28 cellular contexts compared by ENCODE assay signal in the genomic region with DNA sequence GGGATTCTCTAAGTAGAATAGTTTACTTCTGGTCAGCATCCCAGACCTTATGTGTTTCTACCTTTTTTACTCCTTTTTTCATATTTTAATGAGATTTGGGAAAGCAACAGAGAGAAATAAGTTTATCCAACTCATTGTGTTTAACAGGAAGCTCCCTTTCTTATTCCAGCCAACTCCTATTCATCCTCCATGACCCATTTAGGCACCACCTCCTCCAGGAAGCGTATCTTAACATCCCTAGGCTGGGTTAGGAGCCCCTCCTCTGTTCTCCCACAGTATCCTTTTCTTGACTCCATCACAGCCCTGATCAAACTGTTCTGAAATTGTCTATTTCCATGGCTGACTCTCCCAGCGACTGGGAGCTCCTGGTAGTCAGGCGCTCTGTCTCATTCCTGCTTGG.
"Had no signal": no experiment of that assay in that cellular context is flagged by ENCODE, and none has a peak within 500 bp of the region (broad histone marks: within the 10 kb centered on the region; RNA-seq: fewer than 3 reads in every experiment).

No MANE protein-coding gene starts in this region.

- H3K27ac ChIP-seq: neural progenitor cell, ovary, parathyroid adenoma, psoas muscle, right lobe of liver, skin epidermis, spleen, thoracic aorta, thyroid gland, tibial nerve, upper lobe of left lung, vagina had no signal

- H3K36me3 ChIP-seq: neural progenitor cell, ovary, right lobe of liver, spleen, thoracic aorta, thyroid gland, tibial nerve, upper lobe of left lung, vagina had no signal

- H3K4me2 ChIP-seq: neural progenitor cell, smooth muscle cell had no signal

- H3K9me3 ChIP-seq: ovary, psoas muscle, right lobe of liver, spleen, thoracic aorta, thyroid gland, tibial nerve, upper lobe of left lung, vagina had no signal

- H3K27me3 ChIP-seq: neural progenitor cell, ovary, right lobe of liver, thyroid gland, upper lobe of left lung, vagina had no signal

- H3K4me3 ChIP-seq: neural progenitor cell, ovary, psoas muscle, right lobe of liver, skin epidermis, smooth muscle cell, spleen, thoracic aorta, thyroid gland, tibial nerve, upper lobe of left lung, vagina had no signal

- H3K4me1 ChIP-seq: neural progenitor cell, parathyroid adenoma, psoas muscle, right lobe of liver, spleen, thyroid gland, tibial nerve, upper lobe of left lung, vagina had no signal

- ATAC-seq: naive thymus-derived CD4-positive, alpha-beta T cell; natural killer cell; psoas muscle; right cardiac atrium; right lobe of liver; stimulated activated memory B cell treated with anti-CD40 and anti-IgM and Interleukin-4, amounts not matched to agents 10 μg/mL and 1 μg/mL and 100 μg/mL, for 72 hours; stimulated activated naive CD8-positive, alpha-beta T cell treated with anti-CD3 and anti-CD28 coated beads, Interleukin-15, amount 100 ng/mL, for 72 hours; stimulated activated naive CD8-positive, alpha-beta T cell treated with anti-CD3 and anti-CD28 coated beads, Interleukin-15, Interleukin-2, amounts not matched to agents 100 U/mL and 50 U/mL, for 24 hours had no signal

- H3K9ac ChIP-seq: neural progenitor cell, parathyroid adenoma had no signal

- DNase-seq: naive thymus-derived CD4-positive, alpha-beta T cell; natural killer cell; occipital lobe; ovary; posterior cingulate gyrus; psoas muscle; right cardiac atrium; right lobe of liver; spleen; stimulated activated CD4-positive, alpha-beta T cell treated with anti-CD3 and anti-CD28 coated beads, Interleukin-12 subunit alpha, Interleukin-12 subunit beta, amount 100 ng/mL, for 4 hours; stimulated activated CD4-positive, alpha-beta T cell treated with anti-CD3 and anti-CD28 coated beads, Interleukin-1b, Interleukin-23, amount 100 ng/mL, for 48 hours; stimulated activated CD4-positive, alpha-beta T cell treated with anti-CD3 and anti-CD28 coated beads, Interleukin-4, amount 100 ng/mL, for 1 hour; stimulated activated CD4-positive, alpha-beta T cell treated with anti-CD3 and anti-CD28 coated beads, Interleukin-4, amount 100 ng/mL, for 4 hours; stimulated activated CD8-positive, alpha-beta memory T cell treated with anti-CD3 and anti-CD28 coated beads, Interleukin-4, amount 100 ng/mL, for 48 hours; stimulated activated naive CD4-positive, alpha-beta T cell; stimulated activated naive CD8-positive, alpha-beta T cell treated with anti-CD3 and anti-CD28 coated beads, Interleukin-15, amount 100 ng/mL, for 72 hours; stimulated activated naive CD8-positive, alpha-beta T cell treated with anti-CD3 and anti-CD28 coated beads, Interleukin-15, Interleukin-2, amounts not matched to agents 100 U/mL and 50 U/mL, for 24 hours; thyroid gland; trophoblast cell; upper lobe of left lung had no signal

- H2AFZ ChIP-seq: neural progenitor cell, parathyroid adenoma had no signal

- H3K79me2 ChIP-seq: parathyroid adenoma had no signal
